Comparison of ENCODE assay signal across 6 cellular contexts in genomic region chr2:87064305-87064704, GRCh38. TPM values are rescaled to one million over a fixed set of nuclear protein-coding genes. Genes with fewer than 3 reads are reported as not detected.
A peak's percentile ranks its signal among the peaks of the same experiment; 100 is the strongest.
DNase-seq lines count a peak whose midpoint lies in the region; ATAC-seq, FAIRE-seq and TF ChIP-seq lines count a peak whose summit lies in the region.
"Not testable (repeated sequence)": the region's sequence is repeated elsewhere in the genome, so short reads cannot be mapped to it uniquely, and the experiment has no call there.
"Had no signal": no experiment of that assay in that cellular context is flagged by ENCODE, and none has a peak within 500 bp of the region (broad histone marks: within the 10 kb centered on the region; RNA-seq: fewer than 3 reads in every experiment).

No MANE protein-coding gene starts in this region.

- not testable (repeated sequence) for H3K9me3 ChIP-seq in mucosa of descending colon

- not testable (repeated sequence) for TF ChIP-seq POLR2A in H54 (IDR thresholded peaks at IDR 0.05; ENCODE audit: low read depth, low read length)

- not testable (repeated sequence) for TF ChIP-seq CTCF in mucosa of descending colon (IDR thresholded peaks at IDR 0.05)

- ATAC-seq in left colon (peak; percentile 63), mucosa of descending colon (peak; percentile 57)

- FAIRE-seq in GM19239 (lab: Jason Lieb, UNC) (peak; percentile 18), H54 (lab: Jason Lieb, UNC) (peak; percentile 11)

- intact Hi-C loops in left colon (cut with DNase I, micrococcal nuclease); mucosa of descending colon (cut with DNase I, micrococcal nuclease): not testable (repeated sequence)

- DNase-seq in GM19239 (ENCODE audit: insufficient read length, low spot score); H54 (ENCODE audit: insufficient read length, low spot score); left colon; mucosa of descending colon: not testable (repeated sequence)

- H3K4me3 ChIP-seq in mucosa of descending colon, result not testable (repeated sequence)

- H3K36me3 ChIP-seq in mucosa of descending colon (ENCODE audit: low read depth), result not testable (repeated sequence)

- not testable (repeated sequence) for H3K4me1 ChIP-seq in mucosa of descending colon (ENCODE audit: low read depth)

RNA-seq across cellular contexts. Expression of gene PLGLB1, which starts 42.7 kb away (rescaled TPM):
- total RNA-seq in left colon (1 to 10 TPM; 1.6 to 1.9 TPM), mucosa of descending colon (1 to 10 TPM; 2.1 to 5.6 (median 5.4) TPM)
- total RNA-seq: Caco-2, Calu3 had no signal
